In genomic region chr17:59859444-59860025, GRCh38 we compare ENCODE assay signal across 9 cellular contexts. TPM values are rescaled to one million over a fixed set of nuclear protein-coding genes. Genes with fewer than 3 reads are reported as not detected.
A peak's percentile ranks its signal among the peaks of the same experiment; 100 is the strongest.
DNase-seq lines count a peak whose midpoint lies in the region; ATAC-seq, FAIRE-seq and TF ChIP-seq lines count a peak whose summit lies in the region.
"Had no signal": no experiment of that assay in that cellular context is flagged by ENCODE, and none has a peak within 500 bp of the region (broad histone marks: within the 10 kb centered on the region; RNA-seq: fewer than 3 reads in every experiment).

No MANE protein-coding gene starts in this region.

- no peaks in the 10 kb centered on the region for H3K9me2 ChIP-seq in PC-3 (replicated peaks; ENCODE audit: low read length)

- 84% methylated on average over 2 of the region's 2 CpGs; no CpG with 5 or more reads in 1 of the 2 experiments for WGBS in endodermal cell (ENCODE audit: insufficient coverage in 1 of 2, insufficient read length in 1 of 2), 2 experiments
- WGBS in pancreas, 2 donors: 72 to 82% methylated on average over 2 of the region's 2 CpGs

- H3K9ac ChIP-seq in PC-3 (ENCODE audit: low read length) (peak overlapping the region; percentile 14; the same call in 1 of the 2 replicates), endodermal cell (ENCODE audit: extremely low read depth, low read length, poor library complexity, severe bottlenecking) (no peak overlapping the region)

- no peaks in the 10 kb centered on the region for H3K27me3 Mint-ChIP-seq in activated T-cell treated with anti-CD3 and anti-CD28 coated beads, Interleukin-2, amount 50 U/mL, for 24 hours
- no peaks in the 10 kb centered on the region for H3K27me3 Mint-ChIP-seq in endodermal cell (ENCODE audit: insufficient read depth)
- H3K27me3 Mint-ChIP-seq: dendritic cell treated with granulocyte-macrophage colony-stimulating factor and Interleukin-4, amounts not matched to agents 40 ng/mL and 50 ng/mL, for 4 days had no signal

- BruUV-seq in PC-3 (replicated peaks; lab: Mats Ljungman, UMichigan): no TSS peak

- CTCF ChIA-PET in PC-3 (lab: Charles Lee): interaction anchor here (0.5 to 2.1 kb wide), 10 partner anchors 9 to 153 kb away, joined by 3 to 61 read pairs (median 5); partner anchors contain the start of genes PTRH2 and VMP1

- H3K79me2 ChIP-seq in PC-3 (ENCODE audit: low read length): peaks cover 13% of the 10 kb centered on the region

- H3K36me3 ChIP-seq in PC-3 (ENCODE audit: low read depth, low read length) (peaks cover 3% of the 10 kb centered on the region; the same call in 1 of the 2 replicates), endodermal cell (ENCODE audit: control insufficient read depth, insufficient read depth, low read length) (peaks cover 25% of the 10 kb centered on the region), pancreas (no peaks in the 10 kb centered on the region)

- H3K4me3 ChIP-seq in PC-3 (ENCODE audit: low read length) (no peak overlapping the region), endodermal cell (ENCODE audit: low read length) (no peak overlapping the region), pancreas (no peak overlapping the region)

- peak; percentile 47 for ATAC-seq in PC-3
- peak in 3 of 4 donors; percentile 67 to 76 (median 73) for ATAC-seq in pancreas
- ATAC-seq in HG02763 (IDR thresholded peaks at IDR 0.05; ENCODE audit: unreplicated experiment): no peak

- no peak overlapping the region for H3K4me2 ChIP-seq in PC-3 (ENCODE audit: low read length)

- no peaks in the 10 kb centered on the region for H3K9me3 Mint-ChIP-seq in activated T-cell treated with anti-CD3 and anti-CD28 coated beads, Interleukin-2, amount 50 U/mL, for 24 hours
- no peaks in the 10 kb centered on the region for H3K9me3 Mint-ChIP-seq in endodermal cell
- H3K9me3 Mint-ChIP-seq: dendritic cell treated with granulocyte-macrophage colony-stimulating factor and Interleukin-4, amounts not matched to agents 40 ng/mL and 50 ng/mL, for 4 days had no signal

- peaks cover 28% of the 10 kb centered on the region for H3K4me1 Mint-ChIP-seq in activated T-cell treated with anti-CD3 and anti-CD28 coated beads, Interleukin-2, amount 50 U/mL, for 24 hours (ENCODE audit: low read depth)
- peaks cover 3% of the 10 kb centered on the region for H3K4me1 Mint-ChIP-seq in endodermal cell

- H3K4me1 ChIP-seq in PC-3 (ENCODE audit: insufficient read depth, low read length): peaks cover 43% of the 10 kb centered on the region
- no peaks in the 10 kb centered on the region for H3K4me1 ChIP-seq in endodermal cell (ENCODE audit: control insufficient read depth, insufficient read depth, low read length)
- H3K4me1 ChIP-seq in pancreas: peaks cover 5 to 44% (median 19%) of the 10 kb centered on the region in 3 donors

- H3K36me3 Mint-ChIP-seq in activated T-cell treated with anti-CD3 and anti-CD28 coated beads, Interleukin-2, amount 50 U/mL, for 24 hours (ENCODE audit: low read depth): peaks cover 41% of the 10 kb centered on the region
- peaks cover 35% of the 10 kb centered on the region for H3K36me3 Mint-ChIP-seq in endodermal cell (ENCODE audit: low read depth)

- POLR2A ChIA-PET in PC-3 (lab: Charles Lee; ENCODE audit: unreplicated experiment): interaction anchor here (0.6 to 1.5 kb wide), 7 partner anchors 14 to 1905 kb away, joined by 3 to 22 read pairs (median 5); partner anchors contain the start of genes CUEDC1, PTRH2 and VMP1

- TF ChIP-seq CTCF in PC-3 (conservative IDR thresholded peaks at IDR 0.05; ENCODE audit: low read depth, low read length) (peak; percentile 94), endodermal cell (conservative IDR thresholded peaks at IDR 0.05) (peak; percentile 41), pancreas (IDR thresholded peaks at IDR 0.05) (peak in 3 of 4 donors; percentile 39 to 54 (median 49))

- peaks cover 7% of the 10 kb centered on the region for H3F3A ChIP-seq in PC-3 (ENCODE audit: low read length, unreplicated experiment)

- H3K4me3 Mint-ChIP-seq in activated T-cell treated with anti-CD3 and anti-CD28 coated beads, Interleukin-2, amount 50 U/mL, for 24 hours: no peak overlapping the region
- no peak overlapping the region for H3K4me3 Mint-ChIP-seq in endodermal cell
- H3K4me3 Mint-ChIP-seq: dendritic cell treated with granulocyte-macrophage colony-stimulating factor and Interleukin-4, amounts not matched to agents 40 ng/mL and 50 ng/mL, for 4 days had no signal

- intact Hi-C loops in PC-3 (cut with micrococcal nuclease): loop anchor here (1.0 to 2.0 kb wide), 4 partner anchors 16 to 339 kb away; no protein-coding TSS in a partner anchor
- intact Hi-C loops in pancreas (cut with DNase I): loop anchor here in 2 of 3 donors (5.0 to 10.0 kb wide), 2 partner anchors 107 to 115 kb away; no protein-coding TSS in a partner anchor

- H3K27ac ChIP-seq in PC-3 (ENCODE audit: low read length) (peak overlapping the region; percentile 92), endodermal cell (ENCODE audit: low read depth, low read length) (no peak overlapping the region), pancreas (no peak overlapping the region)

- FAIRE-seq in pancreas (lab: Jason Lieb, UNC): peak; percentile 85

- H3K27me3 ChIP-seq in PC-3 (ENCODE audit: low read length) (no peaks in the 10 kb centered on the region), endodermal cell (ENCODE audit: control insufficient read depth, insufficient read depth, low read length, poor library complexity, severe bottlenecking) (no peaks in the 10 kb centered on the region), pancreas (no peaks in the 10 kb centered on the region)

- no peak for DNase-seq in activated T-cell treated with anti-CD3 and anti-CD28 coated beads, Interleukin-2, amount 50 U/mL, for 24 hours
- no peak for DNase-seq in activated T-cell treated with anti-CD3 and anti-CD28 coated beads for 4 hours
- peak; percentile 85 for DNase-seq in PC-3
- DNase-seq in endodermal cell: no peak
- no peak for DNase-seq in pancreas
- no peak for DNase-seq in retina
- no peak for DNase-seq in NCI-H128 (lab: John Stamatoyannopoulos, UW; ENCODE audit: unreplicated experiment)

- no peak overlapping the region for H2AFZ ChIP-seq in PC-3 (ENCODE audit: low read length)

- peak overlapping the region; percentile 81 for H3K27ac Mint-ChIP-seq in activated T-cell treated with anti-CD3 and anti-CD28 coated beads, Interleukin-2, amount 50 U/mL, for 24 hours
- no peak overlapping the region for H3K27ac Mint-ChIP-seq in endodermal cell
- H3K27ac Mint-ChIP-seq: dendritic cell treated with granulocyte-macrophage colony-stimulating factor and Interleukin-4, amounts not matched to agents 40 ng/mL and 50 ng/mL, for 4 days had no signal

- no peaks in the 10 kb centered on the region for H3K9me3 ChIP-seq in PC-3 (ENCODE audit: low read length)
- no peaks in the 10 kb centered on the region for H3K9me3 ChIP-seq in endodermal cell (ENCODE audit: control insufficient read depth, low read length)
- no peaks in the 10 kb centered on the region for H3K9me3 ChIP-seq in pancreas

- no peaks in the 10 kb centered on the region for H4K20me1 ChIP-seq in PC-3 (ENCODE audit: low read length)

RNA-seq across cellular contexts. Expression of gene TUBD1, which starts 33.2 kb away (rescaled TPM):
- total RNA-seq in PC-3 (2014; rRNA removed): 8.2 and 11.0 TPM in 2 replicates
- total RNA-seq in endodermal cell: 10 to 100 TPM; 17.5 to 24.1 TPM
- 20.2 TPM for polyA plus RNA-seq in endodermal cell (2013, experiment 1 of 2)
- polyA plus RNA-seq in endodermal cell (2013, experiment 2 of 2): 17.1 TPM
- 1 to 10 TPM; 3.4 to 8.5 (median 6.4) TPM for total RNA-seq in pancreas
- 1 to 10 TPM; 6.7 to 8.4 TPM for polyA plus RNA-seq in pancreas

RNA-seq across cellular contexts. Expression of gene RPS6KB1, which starts 33.4 kb away (rescaled TPM):
- 43.4 and 51.5 TPM in 2 replicates for total RNA-seq in PC-3 (2014; rRNA removed)
- total RNA-seq in endodermal cell: 10 to 100 TPM; 22.3 to 31.5 TPM
- 22.9 TPM for polyA plus RNA-seq in endodermal cell (2013, experiment 1 of 2)
- polyA plus RNA-seq in endodermal cell (2013, experiment 2 of 2): 21.7 TPM
- 10 to 100 TPM; 19.2 to 24.5 (median 21.3) TPM for total RNA-seq in pancreas
- polyA plus RNA-seq in pancreas: 10 to 100 TPM in 1 of 2 donors, 1 to 10 TPM in 1; 10.0 to 12.3 TPM

Comparison
In these comparisons a context has a peak if more than half of its experiments do, and no peak if none do; other contexts are left out.
1. CTCF ChIP-seq: peak in every context shown above with its lines; median percentile 94 in PC-3; 49 in pancreas; 41 in endodermal cell.